2 cellular contexts compared by ENCODE assay signal in genomic region chr7:131602994-131603372, GRCh38.
A peak's percentile ranks its signal among the peaks of the same experiment; 100 is the strongest.
TF ChIP-seq lines count a peak whose summit lies in the region.

No MANE protein-coding gene starts in this region.

TF ChIP-seq in GM23338, 12 proteins besides CTCF, POLR2A, EP300 and RAD21:
- TF ChIP-seq EZH2 (IDR thresholded peaks at IDR 0.05; ENCODE audit: low read depth, unreplicated experiment), result no peak
- no peak for TF ChIP-seq EZH2phosphoT487 (IDR thresholded peaks at IDR 0.05; ENCODE audit: unreplicated experiment)

TF ChIP-seq in K562, 482 proteins besides CTCF, POLR2A, EP300 and RAD21:
- TF ChIP-seq JUNB (CRISPR knock-in tag; conservative IDR thresholded peaks at IDR 0.05) (no peak), FOXA3 (CRISPR knock-in tag; conservative IDR thresholded peaks at IDR 0.05 in 1 of 2, IDR thresholded peaks at IDR 0.05 in 1 of 2) (peak in 1 of 2 experiments; percentile 27; a peak in 1 of 4 replicates), DPF2 (IDR thresholded peaks at IDR 0.05) (peak; percentile 35; the same call in 1 of the 2 replicates), ZBTB9 (CRISPR knock-in tag; IDR thresholded peaks at IDR 0.05) (peak; percentile 93), BHLHE40 (IDR thresholded peaks at IDR 0.05; ENCODE audit: low read length) (0 out of 2 replicates have a peak, but pooled peaks have one; percentile 28), ID3 (CRISPR knock-in tag; IDR thresholded peaks at IDR 0.05) (no peak), ID3 (tag; IDR thresholded peaks at IDR 0.05) (peak; percentile 36; the same call in 1 of the 2 replicates), CHCHD3 (CRISPR knock-in tag; IDR thresholded peaks at IDR 0.05) (no peak), TBP (optimal IDR thresholded peaks at IDR 0.05; ENCODE audit: low read depth, low read length) (no peak), FOXJ2 (tag; IDR thresholded peaks at IDR 0.05) (peak; percentile 64; the same call in 1 of the 2 replicates), MAZ (CRISPR knock-in tag; conservative IDR thresholded peaks at IDR 0.05 in 1 of 2, IDR thresholded peaks at IDR 0.05 in 1 of 2) (0 out of 4 replicates have a peak, but pooled peaks of 1 of the 2 experiments have one; percentile 11), TCF3 (CRISPR knock-in tag; IDR thresholded peaks at IDR 0.05) (0 out of 2 replicates have a peak, but pooled peaks have one; percentile 39), JUND (IDR thresholded peaks at IDR 0.05; ENCODE audit: borderline replicate concordance, low read depth, low read length) (peak; percentile 15; the same call in 1 of the 2 replicates), JUND (tag; IDR thresholded peaks at IDR 0.05; ENCODE audit: borderline replicate concordance, low read depth, low read length) (peak; percentile 23; the same call in 1 of the 3 replicates), ATF4 (CRISPR knock-in tag; IDR thresholded peaks at IDR 0.05) (0 out of 2 replicates have a peak, but pooled peaks have one; percentile 33), ELF4 (CRISPR knock-in tag; IDR thresholded peaks at IDR 0.05) (peak; percentile 72; the same call in 1 of the 2 replicates), NR4A1 (CRISPR knock-in tag; IDR thresholded peaks at IDR 0.05) (no peak), NR4A1 (tag; IDR thresholded peaks at IDR 0.05) (no peak), IRF1 (CRISPR knock-in tag; IDR thresholded peaks at IDR 0.05; ENCODE audit: borderline replicate concordance) (no peak), CEBPG (CRISPR knock-in tag; IDR thresholded peaks at IDR 0.05) (peak; percentile 47; the same call in 1 of the 2 replicates), CEBPG (tag; conservative IDR thresholded peaks at IDR 0.05 in 1 of 2, IDR thresholded peaks at IDR 0.05 in 1 of 2) (peak; percentile 76 to 82), TEAD1 (CRISPR knock-in tag; IDR thresholded peaks at IDR 0.05) (0 out of 4 replicates have a peak, but pooled peaks of 1 of the 2 experiments have one; percentile 61), EZH2 (IDR thresholded peaks at IDR 0.05; ENCODE audit: borderline replicate concordance, low read depth, low read length) (no peak), TEAD4 (IDR thresholded peaks at IDR 0.05; ENCODE audit: low read length) (0 out of 2 replicates have a peak, but pooled peaks have one; percentile 12), TEAD4 (CRISPR knock-in tag; IDR thresholded peaks at IDR 0.05; ENCODE audit: borderline replicate concordance) (no peak), MCM3 (IDR thresholded peaks at IDR 0.05) (no peak), ETV5 (CRISPR knock-in tag; IDR thresholded peaks at IDR 0.05; ENCODE audit: low read depth) (no peak), UBTF (IDR thresholded peaks at IDR 0.05; ENCODE audit: borderline replicate concordance in 1 of 2, low read depth in 2 of 2, low read length in 2 of 2) (no peak), FOSL1 (tag; conservative IDR thresholded peaks at IDR 0.05) (peak; percentile 68), CEBPB (tag; IDR thresholded peaks at IDR 0.05) (peak; percentile 62; the same call in 1 of the 2 replicates), FUS (optimal IDR thresholded peaks at IDR 0.05; ENCODE audit: low read depth, low read length) (no peak), ARID1B (IDR thresholded peaks at IDR 0.05) (peak; percentile 54; the same call in 1 of the 2 replicates), GMEB1 (CRISPR knock-in tag; IDR thresholded peaks at IDR 0.05) (0 out of 2 replicates have a peak, but pooled peaks have one; percentile 22), BACH1 (tag; IDR thresholded peaks at IDR 0.05) (no peak), CBFA2T3 (IDR thresholded peaks at IDR 0.05) (peak; percentile 58), TAL1 (IDR thresholded peaks at IDR 0.05) (peak; percentile 31; the same call in 1 of the 2 replicates), CBFA2T2 (conservative IDR thresholded peaks at IDR 0.05) (peak; percentile 36), MNT (conservative IDR thresholded peaks at IDR 0.05) (no peak)
TF ChIP-seq in K562: peak in this region for 21.
